Comparison of ENCODE assay signal across 9 cellular contexts in genomic region chr21:25456672-25457071, GRCh38.
A peak's percentile ranks its signal among the peaks of the same experiment; 100 is the strongest.
DNase-seq lines count a peak whose midpoint lies in the region; ATAC-seq, FAIRE-seq and TF ChIP-seq lines count a peak whose summit lies in the region.
"Had no signal": no experiment of that assay in that cellular context is flagged by ENCODE, and none has a peak within 500 bp of the region (broad histone marks: within the 10 kb centered on the region; RNA-seq: fewer than 3 reads in every experiment).

No MANE protein-coding gene starts in this region.

- peaks cover 40% of the 10 kb centered on the region for H3K4me1 Mint-ChIP-seq in T-helper 2 cell treated with Interferon-gamma antibody and Interleukin-4, amounts not matched to agents 5 μg/mL and 100 μg/mL, for 36 hours (ENCODE audit: low read depth)
- peaks cover 10% of the 10 kb centered on the region for H3K4me1 Mint-ChIP-seq in nephron progenitor cell
- H3K4me1 Mint-ChIP-seq: brain had no signal

- peak; percentile 55 for ATAC-seq in GM18508 (IDR thresholded peaks at IDR 0.05; ENCODE audit: insufficient read depth, unreplicated experiment)
- ATAC-seq in HG02642 (IDR thresholded peaks at IDR 0.05; ENCODE audit: poor library complexity, unreplicated experiment), result peak; percentile 61
- ATAC-seq in pancreas, result peak; percentile 46 to 82 (median 78)

- H3K36me3 ChIP-seq in pancreas, result no peaks in the 10 kb centered on the region

- no peaks in the 10 kb centered on the region for H3K9me3 Mint-ChIP-seq in T-helper 2 cell treated with Interferon-gamma antibody and Interleukin-4, amounts not matched to agents 5 μg/mL and 100 μg/mL, for 36 hours
- H3K9me3 Mint-ChIP-seq in nephron progenitor cell, result no peaks in the 10 kb centered on the region
- H3K9me3 Mint-ChIP-seq: brain had no signal

- H3K9me3 ChIP-seq in pancreas, result no peaks in the 10 kb centered on the region

- 15 to 23% methylated on average over 3 of the region's 3 CpGs for WGBS in pancreas, 2 donors

- peak overlapping the region in 2 of 4 donors; percentile 63 to 77 for H3K27ac ChIP-seq in pancreas

- H3K27me3 Mint-ChIP-seq in T-helper 2 cell treated with Interferon-gamma antibody and Interleukin-4, amounts not matched to agents 5 μg/mL and 100 μg/mL, for 36 hours (ENCODE audit: low read depth), result no peaks in the 10 kb centered on the region
- H3K27me3 Mint-ChIP-seq in nephron progenitor cell (ENCODE audit: low read depth, poor library complexity), result peaks cover 4% of the 10 kb centered on the region
- H3K27me3 Mint-ChIP-seq: brain had no signal

- POLR2A ChIA-PET in HEK293T (lab: Yijun Ruan, JAX), result no interaction called here

- CTCF ChIA-PET in HEK293T (lab: Yijun Ruan, JAX), result no interaction called here

- H3K36me3 Mint-ChIP-seq in T-helper 2 cell treated with Interferon-gamma antibody and Interleukin-4, amounts not matched to agents 5 μg/mL and 100 μg/mL, for 36 hours (ENCODE audit: low read depth), result peaks cover 3% of the 10 kb centered on the region
- no peaks in the 10 kb centered on the region for H3K36me3 Mint-ChIP-seq in nephron progenitor cell (ENCODE audit: low read depth)
- H3K36me3 Mint-ChIP-seq: brain had no signal

- no peak for TF ChIP-seq CTCF in pancreas (IDR thresholded peaks at IDR 0.05)
- no peak for TF ChIP-seq CTCF in nephron progenitor cell (IDR thresholded peaks at IDR 0.05)

- FAIRE-seq in pancreas (lab: Jason Lieb, UNC), result no peak

- H3K27me3 ChIP-seq in pancreas, result no peaks in the 10 kb centered on the region

- intact Hi-C loops in pancreas (cut with DNase I), result no loop called here

- H3K4me3 Mint-ChIP-seq in T-helper 2 cell treated with Interferon-gamma antibody and Interleukin-4, amounts not matched to agents 5 μg/mL and 100 μg/mL, for 36 hours, result peak overlapping the region; percentile 56
- H3K4me3 Mint-ChIP-seq in nephron progenitor cell, result no peak overlapping the region

- peak overlapping the region in 1 of 4 donors; percentile 14 for H3K4me3 ChIP-seq in pancreas

- peak overlapping the region; percentile 87 for H3K27ac Mint-ChIP-seq in T-helper 2 cell treated with Interferon-gamma antibody and Interleukin-4, amounts not matched to agents 5 μg/mL and 100 μg/mL, for 36 hours
- H3K27ac Mint-ChIP-seq in nephron progenitor cell, result no peak overlapping the region

- peak; percentile 40 for DNase-seq in T-helper 2 cell treated with Interferon-gamma antibody and Interleukin-4, amounts not matched to agents 5 μg/mL and 100 μg/mL, for 36 hours (ENCODE audit: low spot score)
- DNase-seq in pancreas, result peak in 2 of 6 donors; percentile 7 to 30
- no peak for DNase-seq in NCI-H526 treated with DMSO at 0.1 percent for 48 hours (lab: John Stamatoyannopoulos, UW)
- DNase-seq in nephron progenitor cell, result no peak
- DNase-seq in retina, result no peak
- no peak for DNase-seq in HEK293T (ENCODE audit: extremely low spot score)

- peaks cover 3 to 17% (median 8%) of the 10 kb centered on the region in 3 donors for H3K4me1 ChIP-seq in pancreas

TF ChIP-seq in HEK293T, 16 proteins besides CTCF, POLR2A, EP300 and RAD21:
- TF ChIP-seq SP1 (IDR thresholded peaks at IDR 0.05) (no peak), TARDBP (IDR thresholded peaks at IDR 0.05) (no peak), FOXA1 (IDR thresholded peaks at IDR 0.05) (no peak), ELF4 (IDR thresholded peaks at IDR 0.05) (no peak), ZNF384 (IDR thresholded peaks at IDR 0.05) (no peak), PKNOX1 (IDR thresholded peaks at IDR 0.05) (no peak), HDGF (IDR thresholded peaks at IDR 0.05; ENCODE audit: borderline replicate concordance) (no peak), SUZ12 (IDR thresholded peaks at IDR 0.05) (no peak), BHLHE40 (IDR thresholded peaks at IDR 0.05; ENCODE audit: borderline replicate concordance) (no peak), FOXM1 (IDR thresholded peaks at IDR 0.05; ENCODE audit: borderline replicate concordance) (no peak), FOXK2 (IDR thresholded peaks at IDR 0.05) (no peak), L3MBTL2 (conservative IDR thresholded peaks at IDR 0.05) (no peak)
TF ChIP-seq in HEK293T: peak in this region for 0.
